Comparison of ENCODE assay signal across 23 cellular contexts in the genomic region with DNA sequence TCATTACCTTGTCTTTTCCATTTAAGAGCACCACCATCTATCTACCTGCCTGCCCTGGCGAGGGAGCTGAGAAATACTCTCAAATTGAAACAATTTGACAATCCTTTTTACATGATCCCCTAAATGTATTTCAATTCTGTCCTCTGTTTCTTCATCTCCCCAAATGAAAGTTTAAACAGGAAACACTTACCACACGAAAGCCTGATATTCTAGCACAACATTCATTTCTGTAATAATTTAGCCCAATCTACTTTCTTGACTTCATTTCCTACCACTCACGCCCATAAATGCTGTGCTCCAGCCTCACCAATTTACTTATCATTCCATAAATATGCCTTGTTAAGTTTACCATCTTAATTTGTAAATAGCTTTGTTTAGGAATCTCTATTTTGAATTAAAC.
"Had no signal": no experiment of that assay in that cellular context is flagged by ENCODE, and none has a peak within 500 bp of the region (broad histone marks: within the 10 kb centered on the region; RNA-seq: fewer than 3 reads in every experiment).

No MANE protein-coding gene starts in this region.

- H3K4me3 ChIP-seq: MG63, SJCRH30 had no signal

- H3K36me3 ChIP-seq: MG63, SJCRH30 had no signal

- ATAC-seq: HepG2, Panc1, PC-3, Right ventricle myocardium inferior, SK-N-SH treated with all-trans-retinoic acid at 6 μM for 48 hours had no signal

- H3K4me1 ChIP-seq: SJCRH30 had no signal

- H3K27me3 ChIP-seq: SJCRH30 had no signal

- H3K9me3 ChIP-seq: MG63, SJCRH30 had no signal

- H3K27ac ChIP-seq: SJCRH30 had no signal

- DNase-seq: IMR-90, Karpas-422, KG1, MG63, NCI-H1092, NCI-H1105 treated with DMSO at 0.1 percent for 48 hours, NCI-H1417 treated with DMSO at 0.1 percent for 48 hours, NCI-H146, NCI-H1694 treated with DMSO at 0.1 percent for 48 hours, NCI-H1930, NCI-H2081, NCI-H2107, NCI-H2227 treated with DMSO at 0.1 percent for 48 hours, NCI-H524 treated with DMSO at 0.1 percent for 48 hours, NCI-H69, NCI-H774, PC-3, SHP77 treated with DMSO at 0.1 percent for 48 hours, SJCRH30 had no signal
